In the genomic region with DNA sequence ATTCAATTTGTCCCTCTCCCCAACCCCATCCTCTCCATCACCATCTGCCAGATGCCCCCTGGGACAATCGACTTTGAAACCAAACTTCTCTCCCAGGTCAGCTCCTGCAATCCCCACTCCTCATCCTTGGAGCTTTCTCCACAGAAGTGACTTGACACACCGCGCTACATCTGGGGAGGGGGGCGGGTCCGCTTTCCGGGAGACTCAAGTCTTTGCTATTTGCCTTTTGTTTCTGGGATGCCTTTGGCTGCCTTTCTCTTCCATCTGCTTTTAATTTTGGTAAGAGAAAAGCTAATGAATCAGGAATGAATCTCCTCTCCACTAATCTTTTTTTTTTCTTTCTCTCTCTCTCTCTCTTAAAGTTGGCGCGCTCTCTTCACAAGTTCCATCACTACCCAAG, we compare ENCODE assay signal across 9 cellular contexts. TPM values are rescaled to one million over a fixed set of nuclear protein-coding genes. Genes with fewer than 3 reads are reported as not detected.
DNase-seq lines count a peak whose midpoint lies in the region; ATAC-seq and TF ChIP-seq lines count a peak whose summit lies in the region.
"Had no signal": no experiment of that assay in that cellular context is flagged by ENCODE, and none has a peak within 500 bp of the region (broad histone marks: within the 10 kb centered on the region; RNA-seq: fewer than 3 reads in every experiment).

No MANE protein-coding gene starts in this region.

- peaks cover 4% of the 10 kb centered on the region for H3K36me3 Mint-ChIP-seq in progenitor cell of endocrine pancreas (ENCODE audit: insufficient read depth)

- peak overlapping the region; percentile 97 for H3K27ac Mint-ChIP-seq in progenitor cell of endocrine pancreas

- no peaks in the 10 kb centered on the region for H3K9me3 Mint-ChIP-seq in progenitor cell of endocrine pancreas (ENCODE audit: low read depth)

- H3K4me1 Mint-ChIP-seq in progenitor cell of endocrine pancreas (ENCODE audit: low read depth) = peaks cover 14% of the 10 kb centered on the region

- H3K27me3 Mint-ChIP-seq in progenitor cell of endocrine pancreas = peaks cover 21% of the 10 kb centered on the region

- peak overlapping the region; percentile 79 for H3K4me3 ChIP-seq in fibroblast of mammary gland (ENCODE audit: control insufficient read depth, low read depth, low read length)

- H3K4me3 Mint-ChIP-seq in progenitor cell of endocrine pancreas (ENCODE audit: low read depth) = peak overlapping the region; percentile 97

- POLR2A ChIA-PET in RWPE1 (lab: Yijun Ruan, JAX; ENCODE audit: low non-redundant PET) = interaction anchor here (0.7 kb wide), 1 partner anchor 151 kb away, joined by 3 read pairs; no protein-coding TSS in a partner anchor

- peak; percentile 93 for DNase-seq in EL
- peak; percentile 26 for DNase-seq in RWPE1 (ENCODE audit: low spot score)
- peak; percentile 98 for DNase-seq in fibroblast of mammary gland (ENCODE audit: low read depth)
- no peak for DNase-seq in progenitor cell of endocrine pancreas (ENCODE audit: low spot score, unreplicated experiment)
- no peak for DNase-seq in NCI-H1417 (lab: John Stamatoyannopoulos, UW)
- no peak for DNase-seq in iPS-NIHi11 (ENCODE audit: low spot score)
- no peak for DNase-seq in HUDEP-2 (lab: John Stamatoyannopoulos, UW; ENCODE audit: unreplicated experiment in 76 of 76)
- DNase-seq: activated CD8-positive, alpha-beta memory T cell treated with anti-CD3 and anti-CD28 coated beads, Interleukin-2, amount 50 U/mL, for 4 hours had no signal

- CTCF ChIA-PET in RWPE1 (lab: Yijun Ruan, JAX) = interaction anchor here (0.6 to 1.4 kb wide), 5 partner anchors 53 to 1332 kb away, joined by 3 to 4 read pairs (median 4); no protein-coding TSS in a partner anchor

- ATAC-seq in HG03457 (IDR thresholded peaks at IDR 0.05; ENCODE audit: unreplicated experiment) = no peak

- peak overlapping the region; percentile 98 for H3K27ac ChIP-seq in RWPE1

- TF ChIP-seq CTCF in RWPE1 (conservative IDR thresholded peaks at IDR 0.05; ENCODE audit: low read depth) = no peak
- TF ChIP-seq CTCF in fibroblast of mammary gland (conservative IDR thresholded peaks at IDR 0.05; ENCODE audit: control insufficient read depth, insufficient read depth, low read depth, low read length) = no peak
- no peak for TF ChIP-seq CTCF in progenitor cell of endocrine pancreas (IDR thresholded peaks at IDR 0.05; ENCODE audit: unreplicated experiment)

RNA-seq across cellular contexts. Expression of gene TPBG, which starts 0.7 kb away (rescaled TPM):
- total RNA-seq in progenitor cell of endocrine pancreas = 31.3 and 32.0 TPM in 2 replicates

Comparison
In these comparisons a context has a peak if more than half of its experiments do, and no peak if none do; other contexts are left out.
1. DNase-seq: peak in EL (single experiment), RWPE1 (single experiment) and fibroblast of mammary gland (single experiment); none in progenitor cell of endocrine pancreas (single experiment), NCI-H1417 (0 of 3), iPS-NIHi11 (single experiment) and HUDEP-2 (0 of 76).